1 cellular context compared by ENCODE assay signal in the genomic region with DNA sequence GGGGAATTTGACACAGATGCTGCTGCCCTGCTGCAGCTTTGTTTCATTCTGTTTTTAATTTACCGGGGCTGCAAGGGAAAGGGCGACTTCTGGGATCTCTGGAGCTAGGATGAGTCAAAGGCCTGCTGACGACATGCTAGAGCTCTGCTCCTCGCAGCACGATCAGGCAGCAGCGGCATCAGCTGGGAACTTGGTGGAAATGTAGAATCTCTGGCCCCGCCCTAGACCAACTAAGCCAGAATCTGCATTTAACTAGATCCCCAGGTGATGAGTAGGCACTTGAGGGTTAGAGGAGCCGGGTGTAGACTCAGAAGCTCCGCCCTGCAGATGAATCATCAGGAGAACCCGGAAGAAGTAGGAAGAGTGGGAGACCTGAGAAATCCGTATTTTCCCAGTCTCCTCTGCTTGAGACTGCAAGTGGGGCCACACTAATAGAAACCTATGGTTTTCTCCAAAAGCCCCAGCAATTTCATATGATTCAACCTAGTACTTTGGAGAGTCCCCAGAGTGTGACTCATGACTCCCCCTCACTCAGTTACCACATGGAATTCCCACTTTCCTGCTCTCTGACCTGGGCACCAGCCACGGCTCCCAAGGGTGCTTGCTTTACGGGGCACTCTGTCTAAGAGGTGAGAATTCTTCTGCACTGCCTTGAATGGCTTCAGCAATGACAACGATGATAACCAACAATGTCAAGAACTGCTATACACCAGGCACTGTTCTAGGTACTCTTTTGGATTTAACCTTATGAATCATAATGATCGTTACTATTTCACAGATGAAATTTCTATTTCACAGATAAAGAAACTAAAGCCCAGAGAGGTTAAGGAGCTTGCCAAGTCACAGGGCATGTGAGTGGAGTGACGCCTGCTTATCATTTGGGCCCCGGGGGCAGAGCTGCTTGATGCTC.
A peak's percentile ranks its signal among the peaks of the same experiment; 100 is the strongest.
TF ChIP-seq lines count a peak whose summit lies in the region.

No MANE protein-coding gene starts in this region.

TF ChIP-seq in K562, 482 proteins besides CTCF, POLR2A, EP300 and RAD21 (continued from another document and continues in another):
- TF ChIP-seq ZNF24 (IDR thresholded peaks at IDR 0.05) (0 out of 2 replicates have a peak, but pooled peaks have one; percentile 29), TAF15 (IDR thresholded peaks at IDR 0.05; ENCODE audit: low read depth, low read length) (no peak), DPF2 (IDR thresholded peaks at IDR 0.05) (peak; percentile 89), FOS (IDR thresholded peaks at IDR 0.05; ENCODE audit: extremely low read depth, insufficient read length) (peak; percentile 58), KDM2B (CRISPR knock-in tag; IDR thresholded peaks at IDR 0.05) (no peak), CBFA2T3 (IDR thresholded peaks at IDR 0.05) (peak; percentile 7; the same call in 1 of the 2 replicates), FOSL1 (tag; conservative IDR thresholded peaks at IDR 0.05) (peak; percentile 98), DACH1 (IDR thresholded peaks at IDR 0.05; ENCODE audit: partially characterized antibody) (peak; percentile 88), STAT5B (CRISPR knock-in tag; IDR thresholded peaks at IDR 0.05) (no peak), NR2C2 (CRISPR knock-in tag; IDR thresholded peaks at IDR 0.05) (no peak), NR2C2 (tag; IDR thresholded peaks at IDR 0.05) (peak; percentile 94), ZNF436 (CRISPR knock-in tag; IDR thresholded peaks at IDR 0.05) (no peak), TOE1 (IDR thresholded peaks at IDR 0.05; ENCODE audit: borderline replicate concordance) (peak; percentile 35; the same call in 1 of the 2 replicates), TOE1 (CRISPR knock-in tag; IDR thresholded peaks at IDR 0.05; ENCODE audit: borderline replicate concordance, low read depth) (no peak), MTA1 (IDR thresholded peaks at IDR 0.05; ENCODE audit: borderline replicate concordance) (peak; percentile 10; the same call in 1 of the 2 replicates), SUPT5H (IDR thresholded peaks at IDR 0.05) (no peak), CBFB (CRISPR knock-in tag; IDR thresholded peaks at IDR 0.05) (no peak), ZFX (CRISPR knock-in tag; IDR thresholded peaks at IDR 0.05) (0 out of 2 replicates have a peak, but pooled peaks have one; percentile 50), ETV1 (tag; conservative IDR thresholded peaks at IDR 0.05; ENCODE audit: low read depth) (no peak; the same call in 1 of the 2 replicates), ZNF75A (CRISPR knock-in tag; IDR thresholded peaks at IDR 0.05) (no peak), MAFG (tag; conservative IDR thresholded peaks at IDR 0.05) (peak; percentile 69), CBX8 (IDR thresholded peaks at IDR 0.05; ENCODE audit: borderline replicate concordance, extremely low read depth, low read depth, low read length, poor library complexity, severe bottlenecking) (no peak), GABPA (tag; conservative IDR thresholded peaks at IDR 0.05; ENCODE audit: low read depth) (peak; percentile 65), LEF1 (IDR thresholded peaks at IDR 0.05) (0 out of 2 replicates have a peak, but pooled peaks have one; percentile 23), ZFP36 (IDR thresholded peaks at IDR 0.05; ENCODE audit: low read depth, low read length, partially characterized antibody) (peak; percentile 31), GATAD2B (IDR thresholded peaks at IDR 0.05; ENCODE audit: borderline replicate concordance) (peak; percentile 52; the same call in 1 of the 2 replicates), CXXC5 (CRISPR knock-in tag; IDR thresholded peaks at IDR 0.05) (peak; percentile 50), HDAC1 (IDR thresholded peaks at IDR 0.05) (peak; percentile 6 to 49; a peak in 1 of 4 replicates), KLF10 (CRISPR knock-in tag; IDR thresholded peaks at IDR 0.05) (no peak), ERF (CRISPR knock-in tag; IDR thresholded peaks at IDR 0.05) (no peak)
- TF ChIP-seq, protein P1, sequence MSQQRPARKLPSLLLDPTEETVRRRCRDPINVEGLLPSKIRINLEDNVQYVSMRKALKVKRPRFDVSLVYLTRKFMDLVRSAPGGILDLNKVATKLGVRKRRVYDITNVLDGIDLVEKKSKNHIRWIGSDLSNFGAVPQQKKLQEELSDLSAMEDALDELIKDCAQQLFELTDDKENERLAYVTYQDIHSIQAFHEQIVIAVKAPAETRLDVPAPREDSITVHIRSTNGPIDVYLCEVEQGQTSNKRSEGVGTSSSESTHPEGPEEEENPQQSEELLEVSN (IDR thresholded peaks at IDR 0.05; ENCODE audit: borderline replicate concordance in 1 of 2, extremely low read depth in 1 of 2, insufficient read depth in 1 of 2, insufficient read length in 1 of 2, low read depth in 1 of 2, low read length in 1 of 2, poor library complexity in 1 of 2, severe bottlenecking in 1 of 2): peak in 1 of 2 experiments; percentile 21
- TF ChIP-seq, protein P2, sequence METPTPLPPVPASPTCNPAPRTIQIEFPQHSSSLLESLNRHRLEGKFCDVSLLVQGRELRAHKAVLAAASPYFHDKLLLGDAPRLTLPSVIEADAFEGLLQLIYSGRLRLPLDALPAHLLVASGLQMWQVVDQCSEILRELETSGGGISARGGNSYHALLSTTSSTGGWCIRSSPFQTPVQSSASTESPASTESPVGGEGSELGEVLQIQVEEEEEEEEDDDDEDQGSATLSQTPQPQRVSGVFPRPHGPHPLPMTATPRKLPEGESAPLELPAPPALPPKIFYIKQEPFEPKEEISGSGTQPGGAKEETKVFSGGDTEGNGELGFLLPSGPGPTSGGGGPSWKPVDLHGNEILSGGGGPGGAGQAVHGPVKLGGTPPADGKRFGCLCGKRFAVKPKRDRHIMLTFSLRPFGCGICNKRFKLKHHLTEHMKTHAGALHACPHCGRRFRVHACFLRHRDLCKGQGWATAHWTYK (CRISPR knock-in tag; IDR thresholded peaks at IDR 0.05): no peak
- TF ChIP-seq, protein P3, sequence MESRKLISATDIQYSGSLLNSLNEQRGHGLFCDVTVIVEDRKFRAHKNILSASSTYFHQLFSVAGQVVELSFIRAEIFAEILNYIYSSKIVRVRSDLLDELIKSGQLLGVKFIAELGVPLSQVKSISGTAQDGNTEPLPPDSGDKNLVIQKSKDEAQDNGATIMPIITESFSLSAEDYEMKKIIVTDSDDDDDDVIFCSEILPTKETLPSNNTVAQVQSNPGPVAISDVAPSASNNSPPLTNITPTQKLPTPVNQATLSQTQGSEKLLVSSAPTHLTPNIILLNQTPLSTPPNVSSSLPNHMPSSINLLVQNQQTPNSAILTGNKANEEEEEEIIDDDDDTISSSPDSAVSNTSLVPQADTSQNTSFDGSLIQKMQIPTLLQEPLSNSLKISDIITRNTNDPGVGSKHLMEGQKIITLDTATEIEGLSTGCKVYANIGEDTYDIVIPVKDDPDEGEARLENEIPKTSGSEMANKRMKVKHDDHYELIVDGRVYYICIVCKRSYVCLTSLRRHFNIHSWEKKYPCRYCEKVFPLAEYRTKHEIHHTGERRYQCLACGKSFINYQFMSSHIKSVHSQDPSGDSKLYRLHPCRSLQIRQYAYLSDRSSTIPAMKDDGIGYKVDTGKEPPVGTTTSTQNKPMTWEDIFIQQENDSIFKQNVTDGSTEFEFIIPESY (CRISPR knock-in tag; IDR thresholded peaks at IDR 0.05): peak; percentile 38; the same call in 1 of the 2 replicates
- TF ChIP-seq, protein P4, sequence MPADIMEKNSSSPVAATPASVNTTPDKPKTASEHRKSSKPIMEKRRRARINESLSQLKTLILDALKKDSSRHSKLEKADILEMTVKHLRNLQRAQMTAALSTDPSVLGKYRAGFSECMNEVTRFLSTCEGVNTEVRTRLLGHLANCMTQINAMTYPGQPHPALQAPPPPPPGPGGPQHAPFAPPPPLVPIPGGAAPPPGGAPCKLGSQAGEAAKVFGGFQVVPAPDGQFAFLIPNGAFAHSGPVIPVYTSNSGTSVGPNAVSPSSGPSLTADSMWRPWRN (IDR thresholded peaks at IDR 0.05; ENCODE audit: low read depth): peak; percentile 8; the same call in 1 of the 2 replicates
- TF ChIP-seq, protein P5, sequence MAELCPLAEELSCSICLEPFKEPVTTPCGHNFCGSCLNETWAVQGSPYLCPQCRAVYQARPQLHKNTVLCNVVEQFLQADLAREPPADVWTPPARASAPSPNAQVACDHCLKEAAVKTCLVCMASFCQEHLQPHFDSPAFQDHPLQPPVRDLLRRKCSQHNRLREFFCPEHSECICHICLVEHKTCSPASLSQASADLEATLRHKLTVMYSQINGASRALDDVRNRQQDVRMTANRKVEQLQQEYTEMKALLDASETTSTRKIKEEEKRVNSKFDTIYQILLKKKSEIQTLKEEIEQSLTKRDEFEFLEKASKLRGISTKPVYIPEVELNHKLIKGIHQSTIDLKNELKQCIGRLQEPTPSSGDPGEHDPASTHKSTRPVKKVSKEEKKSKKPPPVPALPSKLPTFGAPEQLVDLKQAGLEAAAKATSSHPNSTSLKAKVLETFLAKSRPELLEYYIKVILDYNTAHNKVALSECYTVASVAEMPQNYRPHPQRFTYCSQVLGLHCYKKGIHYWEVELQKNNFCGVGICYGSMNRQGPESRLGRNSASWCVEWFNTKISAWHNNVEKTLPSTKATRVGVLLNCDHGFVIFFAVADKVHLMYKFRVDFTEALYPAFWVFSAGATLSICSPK (IDR thresholded peaks at IDR 0.05; ENCODE audit: borderline replicate concordance): no peak
- TF ChIP-seq, protein P6, sequence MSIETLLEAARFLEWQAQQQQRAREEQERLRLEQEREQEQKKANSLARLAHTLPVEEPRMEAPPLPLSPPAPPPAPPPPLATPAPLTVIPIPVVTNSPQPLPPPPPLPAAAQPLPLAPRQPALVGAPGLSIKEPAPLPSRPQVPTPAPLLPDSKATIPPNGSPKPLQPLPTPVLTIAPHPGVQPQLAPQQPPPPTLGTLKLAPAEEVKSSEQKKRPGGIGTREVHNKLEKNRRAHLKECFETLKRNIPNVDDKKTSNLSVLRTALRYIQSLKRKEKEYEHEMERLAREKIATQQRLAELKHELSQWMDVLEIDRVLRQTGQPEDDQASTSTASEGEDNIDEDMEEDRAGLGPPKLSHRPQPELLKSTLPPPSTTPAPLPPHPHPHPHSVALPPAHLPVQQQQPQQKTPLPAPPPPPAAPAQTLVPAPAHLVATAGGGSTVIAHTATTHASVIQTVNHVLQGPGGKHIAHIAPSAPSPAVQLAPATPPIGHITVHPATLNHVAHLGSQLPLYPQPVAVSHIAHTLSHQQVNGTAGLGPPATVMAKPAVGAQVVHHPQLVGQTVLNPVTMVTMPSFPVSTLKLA (conservative IDR thresholded peaks at IDR 0.05): peak in 1 of 2 experiments; percentile 35; a peak in 1 of 4 replicates
- TF ChIP-seq, protein P7, sequence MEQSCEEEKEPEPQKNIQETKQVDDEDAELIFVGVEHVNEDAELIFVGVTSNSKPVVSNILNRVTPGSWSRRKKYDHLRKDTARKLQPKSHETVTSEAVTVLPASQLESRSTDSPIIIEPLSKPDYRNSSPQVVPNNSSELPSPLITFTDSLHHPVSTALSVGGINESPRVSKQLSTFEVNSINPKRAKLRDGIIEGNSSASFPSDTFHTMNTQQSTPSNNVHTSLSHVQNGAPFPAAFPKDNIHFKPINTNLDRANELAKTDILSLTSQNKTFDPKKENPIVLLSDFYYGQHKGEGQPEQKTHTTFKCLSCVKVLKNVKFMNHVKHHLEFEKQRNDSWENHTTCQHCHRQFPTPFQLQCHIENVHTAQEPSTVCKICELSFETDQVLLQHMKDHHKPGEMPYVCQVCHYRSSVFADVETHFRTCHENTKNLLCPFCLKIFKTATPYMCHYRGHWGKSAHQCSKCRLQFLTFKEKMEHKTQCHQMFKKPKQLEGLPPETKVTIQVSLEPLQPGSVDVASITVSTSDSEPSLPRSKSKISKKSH (CRISPR knock-in tag; IDR thresholded peaks at IDR 0.05): no peak
- TF ChIP-seq, protein P8, sequence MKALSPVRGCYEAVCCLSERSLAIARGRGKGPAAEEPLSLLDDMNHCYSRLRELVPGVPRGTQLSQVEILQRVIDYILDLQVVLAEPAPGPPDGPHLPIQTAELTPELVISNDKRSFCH (CRISPR knock-in tag; IDR thresholded peaks at IDR 0.05): no peak
- TF ChIP-seq, protein P8 (tag; IDR thresholded peaks at IDR 0.05): no peak
- TF ChIP-seq, protein P9, sequence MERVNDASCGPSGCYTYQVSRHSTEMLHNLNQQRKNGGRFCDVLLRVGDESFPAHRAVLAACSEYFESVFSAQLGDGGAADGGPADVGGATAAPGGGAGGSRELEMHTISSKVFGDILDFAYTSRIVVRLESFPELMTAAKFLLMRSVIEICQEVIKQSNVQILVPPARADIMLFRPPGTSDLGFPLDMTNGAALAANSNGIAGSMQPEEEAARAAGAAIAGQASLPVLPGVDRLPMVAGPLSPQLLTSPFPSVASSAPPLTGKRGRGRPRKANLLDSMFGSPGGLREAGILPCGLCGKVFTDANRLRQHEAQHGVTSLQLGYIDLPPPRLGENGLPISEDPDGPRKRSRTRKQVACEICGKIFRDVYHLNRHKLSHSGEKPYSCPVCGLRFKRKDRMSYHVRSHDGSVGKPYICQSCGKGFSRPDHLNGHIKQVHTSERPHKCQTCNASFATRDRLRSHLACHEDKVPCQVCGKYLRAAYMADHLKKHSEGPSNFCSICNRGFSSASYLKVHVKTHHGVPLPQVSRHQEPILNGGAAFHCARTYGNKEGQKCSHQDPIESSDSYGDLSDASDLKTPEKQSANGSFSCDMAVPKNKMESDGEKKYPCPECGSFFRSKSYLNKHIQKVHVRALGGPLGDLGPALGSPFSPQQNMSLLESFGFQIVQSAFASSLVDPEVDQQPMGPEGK (CRISPR knock-in tag; IDR thresholded peaks at IDR 0.05; ENCODE audit: borderline replicate concordance): no peak
- TF ChIP-seq, protein P10, sequence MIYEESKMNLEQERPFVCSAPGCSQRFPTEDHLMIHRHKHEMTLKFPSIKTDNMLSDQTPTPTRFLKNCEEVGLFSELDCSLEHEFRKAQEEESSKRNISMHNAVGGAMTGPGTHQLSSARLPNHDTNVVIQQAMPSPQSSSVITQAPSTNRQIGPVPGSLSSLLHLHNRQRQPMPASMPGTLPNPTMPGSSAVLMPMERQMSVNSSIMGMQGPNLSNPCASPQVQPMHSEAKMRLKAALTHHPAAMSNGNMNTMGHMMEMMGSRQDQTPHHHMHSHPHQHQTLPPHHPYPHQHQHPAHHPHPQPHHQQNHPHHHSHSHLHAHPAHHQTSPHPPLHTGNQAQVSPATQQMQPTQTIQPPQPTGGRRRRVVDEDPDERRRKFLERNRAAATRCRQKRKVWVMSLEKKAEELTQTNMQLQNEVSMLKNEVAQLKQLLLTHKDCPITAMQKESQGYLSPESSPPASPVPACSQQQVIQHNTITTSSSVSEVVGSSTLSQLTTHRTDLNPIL (CRISPR knock-in tag; IDR thresholded peaks at IDR 0.05): no peak
